1 cellular context compared by ENCODE assay signal in genomic region chr3:150503402-150504099, GRCh38.
TF ChIP-seq lines count a peak whose summit lies in the region.

No MANE protein-coding gene starts in this region.

TF ChIP-seq in GM12878, 131 proteins besides CTCF, POLR2A, EP300 and RAD21:
- TF ChIP-seq IRF5 (IDR thresholded peaks at IDR 0.05; ENCODE audit: borderline replicate concordance) (no peak), SREBF2 (IDR thresholded peaks at IDR 0.05; ENCODE audit: low read length) (no peak), IKZF1 (conservative IDR thresholded peaks at IDR 0.05) (no peak), ELK1 (IDR thresholded peaks at IDR 0.05; ENCODE audit: low read depth, low read length) (no peak), CBX3 (IDR thresholded peaks at IDR 0.05; ENCODE audit: borderline replicate concordance, low read depth) (no peak), MLLT1 (IDR thresholded peaks at IDR 0.05) (no peak), PAX8 (IDR thresholded peaks at IDR 0.05) (no peak), KAT2A (conservative IDR thresholded peaks at IDR 0.05; ENCODE audit: control insufficient read depth, low read depth, low read length) (no peak), PBX3 (IDR thresholded peaks at IDR 0.05; ENCODE audit: insufficient replicate concordance, low read depth, low read length) (no peak), ZNF687 (IDR thresholded peaks at IDR 0.05) (no peak), POLR2AphosphoS5 (IDR thresholded peaks at IDR 0.05; ENCODE audit: low read length) (no peak), MAX (IDR thresholded peaks at IDR 0.05; ENCODE audit: low read depth, low read length) (no peak), LARP7 (IDR thresholded peaks at IDR 0.05) (no peak), SKIL (IDR thresholded peaks at IDR 0.05; ENCODE audit: low read depth, poor library complexity, severe bottlenecking) (no peak)
TF ChIP-seq in GM12878: peak in this region for 0.
